Comparison of ENCODE assay signal across 13 cellular contexts in the genomic region with DNA sequence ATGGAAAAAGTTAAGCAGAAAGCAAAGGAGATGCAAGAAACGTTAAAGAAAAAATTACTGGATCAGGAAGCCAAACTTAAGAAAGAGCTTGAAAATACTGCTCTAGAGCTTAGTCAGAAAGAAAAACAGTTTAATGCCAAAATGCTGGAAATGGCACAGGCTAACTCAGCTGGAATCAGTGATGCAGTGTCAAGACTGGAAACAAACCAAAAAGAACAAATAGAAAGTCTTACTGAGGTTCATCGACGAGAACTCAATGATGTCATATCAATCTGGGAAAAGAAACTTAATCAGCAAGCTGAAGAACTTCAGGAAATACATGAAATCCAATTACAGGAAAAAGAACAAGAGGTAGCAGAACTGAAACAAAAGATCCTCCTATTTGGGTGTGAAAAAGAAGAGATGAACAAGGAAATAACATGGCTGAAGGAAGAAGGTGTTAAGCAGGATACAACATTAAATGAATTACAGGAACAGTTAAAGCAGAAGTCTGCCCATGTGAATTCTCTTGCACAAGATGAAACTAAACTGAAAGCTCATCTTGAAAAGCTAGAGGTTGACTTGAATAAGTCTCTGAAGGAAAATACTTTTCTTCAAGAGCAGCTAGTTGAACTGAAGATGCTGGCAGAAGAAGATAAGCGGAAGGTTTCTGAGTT.
A peak's percentile ranks its signal among the peaks of the same experiment; 100 is the strongest.
DNase-seq lines count a peak whose midpoint lies in the region; ATAC-seq, FAIRE-seq and TF ChIP-seq lines count a peak whose summit lies in the region.
"Had no signal": no experiment of that assay in that cellular context is flagged by ENCODE, and none has a peak within 500 bp of the region (broad histone marks: within the 10 kb centered on the region; RNA-seq: fewer than 3 reads in every experiment).

No MANE protein-coding gene starts in this region.

- CTCF ChIA-PET in activated CD8-positive, alpha-beta T cell treated with anti-CD3 and anti-CD28 coated beads for 36 hours (lab: Charles Lee), result interaction anchor here (1.0 to 2.4 kb wide), 2 partner anchors 13 to 16 kb away, joined by 3 to 6 read pairs; no protein-coding TSS in a partner anchor
- CTCF ChIA-PET in activated CD8-positive, alpha-beta T cell treated with anti-CD3 and anti-CD28 coated beads, Interleukin-2, amount 10 ng/mL, durations not matched to agents 7 days and 5 days (lab: Charles Lee), result interaction anchor here (1.3 kb wide), 2 partner anchors 16 kb away, joined by 3 read pairs; no protein-coding TSS in a partner anchor
- CTCF ChIA-PET in A673 (lab: Charles Lee), result no interaction called here

- H3K9me3 Mint-ChIP-seq in activated CD8-positive, alpha-beta T cell treated with anti-CD3 and anti-CD28 coated beads for 36 hours, result no peaks in the 10 kb centered on the region
- no peaks in the 10 kb centered on the region for H3K9me3 Mint-ChIP-seq in activated CD8-positive, alpha-beta T cell treated with anti-CD3 and anti-CD28 coated beads, Interleukin-2, amount 10 ng/mL, durations not matched to agents 7 days and 5 days (ENCODE audit: insufficient read depth)
- H3K9me3 Mint-ChIP-seq in astrocyte (ENCODE audit: unreplicated experiment), result no peaks in the 10 kb centered on the region
- no peaks in the 10 kb centered on the region for H3K9me3 Mint-ChIP-seq in stimulated activated memory B cell treated with anti-CD40 and anti-IgM and Interleukin-4, amounts not matched to agents 10 μg/mL and 1 μg/mL and 100 μg/mL, for 72 hours
- H3K9me3 Mint-ChIP-seq: activated naive CD8-positive, alpha-beta T cell treated with anti-CD3 and anti-CD28 coated beads, Interleukin-2, amount 10 ng/mL, durations not matched to agents 7 days and 5 days had no signal

- H3K4me1 ChIP-seq in astrocyte (ENCODE audit: insufficient read depth, low read length) (no peaks in the 10 kb centered on the region), mucosa of descending colon (ENCODE audit: low read depth) (no peaks in the 10 kb centered on the region), breast epithelium (no peaks in the 10 kb centered on the region), A673 (ENCODE audit: insufficient read depth, low read length, poor library complexity, severe bottlenecking) (no peaks in the 10 kb centered on the region)

- no peak overlapping the region for H3K27ac ChIP-seq in astrocyte (ENCODE audit: low read depth, low read length)
- no peak overlapping the region for H3K27ac ChIP-seq in breast epithelium
- H3K27ac ChIP-seq in A673 (ENCODE audit: low read depth, low read length, poor library complexity, severe bottlenecking), result no peak overlapping the region

- peaks cover 55% of the 10 kb centered on the region for H3K36me3 ChIP-seq in astrocyte (ENCODE audit: insufficient read depth, low read length)
- peaks cover 7% of the 10 kb centered on the region for H3K36me3 ChIP-seq in mucosa of descending colon (ENCODE audit: low read depth)
- H3K36me3 ChIP-seq in breast epithelium, result no peaks in the 10 kb centered on the region
- H3K36me3 ChIP-seq in A673 (ENCODE audit: insufficient read depth, low read length, poor library complexity, severe bottlenecking), result peaks cover 57% of the 10 kb centered on the region

- no peaks in the 10 kb centered on the region for H3K9me3 ChIP-seq in astrocyte (ENCODE audit: insufficient read depth, low read depth, low read length)
- H3K9me3 ChIP-seq in mucosa of descending colon, result no peaks in the 10 kb centered on the region
- H3K9me3 ChIP-seq in breast epithelium, result no peaks in the 10 kb centered on the region
- H3K9me3 ChIP-seq in A673 (ENCODE audit: low read depth, low read length, poor library complexity, severe bottlenecking), result no peaks in the 10 kb centered on the region

- no peak overlapping the region for H3K4me2 ChIP-seq in astrocyte (ENCODE audit: low read length)

- H3K4me3 ChIP-seq in astrocyte (ENCODE audit: insufficient read depth, low read depth, low read length) (no peak overlapping the region), mucosa of descending colon (no peak overlapping the region), breast epithelium (no peak overlapping the region), A673 (ENCODE audit: low read depth, low read length, poor library complexity, severe bottlenecking) (no peak overlapping the region)

- no peak for DNase-seq in activated CD8-positive, alpha-beta T cell treated with anti-CD3 and anti-CD28 coated beads for 36 hours
- DNase-seq in activated CD8-positive, alpha-beta T cell treated with anti-CD3 and anti-CD28 coated beads, Interleukin-2, amount 10 ng/mL, durations not matched to agents 7 days and 5 days, result no peak
- DNase-seq in astrocyte (ENCODE audit: low read depth), result peak; percentile 81
- DNase-seq in kidney tubule cell (ENCODE audit: low spot score), result peak; percentile 20
- DNase-seq in mucosa of descending colon, result no peak
- DNase-seq in breast epithelium (ENCODE audit: low spot score in 2 of 2), result no peak
- DNase-seq in A673 (ENCODE audit: low spot score), result no peak
- DNase-seq: activated naive CD8-positive, alpha-beta T cell treated with anti-CD3 and anti-CD28 coated beads, Interleukin-2, amount 10 ng/mL, durations not matched to agents 7 days and 5 days; NCI-H1048; stimulated activated CD8-positive, alpha-beta memory T cell treated with anti-CD3 and anti-CD28 coated beads, Interleukin-4, amount 100 ng/mL, for 48 hours had no signal

- H3K9ac ChIP-seq in astrocyte (ENCODE audit: low read length), result no peak overlapping the region

- no peak overlapping the region for H3K4me3 Mint-ChIP-seq in activated CD8-positive, alpha-beta T cell treated with anti-CD3 and anti-CD28 coated beads for 36 hours
- H3K4me3 Mint-ChIP-seq in activated CD8-positive, alpha-beta T cell treated with anti-CD3 and anti-CD28 coated beads, Interleukin-2, amount 10 ng/mL, durations not matched to agents 7 days and 5 days, result no peak overlapping the region
- no peak overlapping the region for H3K4me3 Mint-ChIP-seq in astrocyte (ENCODE audit: unreplicated experiment)
- H3K4me3 Mint-ChIP-seq in stimulated activated memory B cell treated with anti-CD40 and anti-IgM and Interleukin-4, amounts not matched to agents 10 μg/mL and 1 μg/mL and 100 μg/mL, for 72 hours, result no peak overlapping the region
- H3K4me3 Mint-ChIP-seq: activated naive CD8-positive, alpha-beta T cell treated with anti-CD3 and anti-CD28 coated beads, Interleukin-2, amount 10 ng/mL, durations not matched to agents 7 days and 5 days had no signal

- peak overlapping the region; percentile 40 for H3K27ac Mint-ChIP-seq in activated CD8-positive, alpha-beta T cell treated with anti-CD3 and anti-CD28 coated beads for 36 hours
- H3K27ac Mint-ChIP-seq in activated CD8-positive, alpha-beta T cell treated with anti-CD3 and anti-CD28 coated beads, Interleukin-2, amount 10 ng/mL, durations not matched to agents 7 days and 5 days, result no peak overlapping the region
- H3K27ac Mint-ChIP-seq in astrocyte (ENCODE audit: unreplicated experiment), result peak overlapping the region; percentile 10
- peak overlapping the region; percentile 33 for H3K27ac Mint-ChIP-seq in stimulated activated memory B cell treated with anti-CD40 and anti-IgM and Interleukin-4, amounts not matched to agents 10 μg/mL and 1 μg/mL and 100 μg/mL, for 72 hours
- H3K27ac Mint-ChIP-seq: activated naive CD8-positive, alpha-beta T cell treated with anti-CD3 and anti-CD28 coated beads, Interleukin-2, amount 10 ng/mL, durations not matched to agents 7 days and 5 days had no signal

- no peak for ATAC-seq in activated CD8-positive, alpha-beta T cell treated with anti-CD3 and anti-CD28 coated beads for 36 hours
- no peak for ATAC-seq in activated CD8-positive, alpha-beta T cell treated with anti-CD3 and anti-CD28 coated beads, Interleukin-2, amount 10 ng/mL, durations not matched to agents 7 days and 5 days
- no peak for ATAC-seq in stimulated activated memory B cell treated with anti-CD40 and anti-IgM and Interleukin-4, amounts not matched to agents 10 μg/mL and 1 μg/mL and 100 μg/mL, for 72 hours
- ATAC-seq in mucosa of descending colon, result no peak
- ATAC-seq: esophagus mucosa had no signal

- peaks cover 6% of the 10 kb centered on the region for H4K20me1 ChIP-seq in astrocyte (ENCODE audit: insufficient read depth, low read length)

- intact Hi-C loops in activated CD8-positive, alpha-beta T cell treated with anti-CD3 and anti-CD28 coated beads for 36 hours (cut with micrococcal nuclease), result no loop called here
- intact Hi-C loops in mucosa of descending colon (cut with DNase I, micrococcal nuclease) (no loop called here), breast epithelium (cut with DNase I; ENCODE audit: low total_unique reads) (no loop called here), A673 (cut with micrococcal nuclease; ENCODE audit: unreplicated experiment) (no loop called here)

- H3K27me3 ChIP-seq in astrocyte (ENCODE audit: insufficient read depth, low read length) (no peaks in the 10 kb centered on the region), breast epithelium (no peaks in the 10 kb centered on the region), A673 (replicated peaks; ENCODE audit: insufficient read depth, low read depth, low read length, poor library complexity) (no peaks in the 10 kb centered on the region)

- H3K4me1 Mint-ChIP-seq in activated CD8-positive, alpha-beta T cell treated with anti-CD3 and anti-CD28 coated beads for 36 hours (ENCODE audit: low read depth), result peaks cover 25% of the 10 kb centered on the region
- H3K4me1 Mint-ChIP-seq in activated CD8-positive, alpha-beta T cell treated with anti-CD3 and anti-CD28 coated beads, Interleukin-2, amount 10 ng/mL, durations not matched to agents 7 days and 5 days (ENCODE audit: low read depth), result no peaks in the 10 kb centered on the region
- H3K4me1 Mint-ChIP-seq in astrocyte (ENCODE audit: low read depth, unreplicated experiment), result peaks cover 13% of the 10 kb centered on the region
- H3K4me1 Mint-ChIP-seq in stimulated activated memory B cell treated with anti-CD40 and anti-IgM and Interleukin-4, amounts not matched to agents 10 μg/mL and 1 μg/mL and 100 μg/mL, for 72 hours, result no peaks in the 10 kb centered on the region

- no TSS peak for BruUV-seq in A673 (replicated peaks; lab: Mats Ljungman, UMichigan)

- H3K36me3 Mint-ChIP-seq in activated CD8-positive, alpha-beta T cell treated with anti-CD3 and anti-CD28 coated beads for 36 hours (ENCODE audit: low read depth), result peaks cover 65% of the 10 kb centered on the region
- peaks cover 71% of the 10 kb centered on the region for H3K36me3 Mint-ChIP-seq in activated CD8-positive, alpha-beta T cell treated with anti-CD3 and anti-CD28 coated beads, Interleukin-2, amount 10 ng/mL, durations not matched to agents 7 days and 5 days (ENCODE audit: low read depth)
- H3K36me3 Mint-ChIP-seq in astrocyte (ENCODE audit: low read depth, unreplicated experiment), result peaks cover 10% of the 10 kb centered on the region
- H3K36me3 Mint-ChIP-seq in stimulated activated memory B cell treated with anti-CD40 and anti-IgM and Interleukin-4, amounts not matched to agents 10 μg/mL and 1 μg/mL and 100 μg/mL, for 72 hours, result peaks cover 85% of the 10 kb centered on the region

- POLR2A ChIA-PET in activated CD8-positive, alpha-beta T cell treated with anti-CD3 and anti-CD28 coated beads for 36 hours (lab: Charles Lee), result no interaction called here
- POLR2A ChIA-PET in activated CD8-positive, alpha-beta T cell treated with anti-CD3 and anti-CD28 coated beads, Interleukin-2, amount 10 ng/mL, durations not matched to agents 7 days and 5 days (lab: Charles Lee), result no interaction called here
- POLR2A ChIA-PET in A673 (lab: Charles Lee; ENCODE audit: low non-redundant PET), result no interaction called here

- H2AFZ ChIP-seq in astrocyte (ENCODE audit: low read depth, low read length), result no peak overlapping the region

- no peak for FAIRE-seq in astrocyte (lab: Jason Lieb, UNC)
- FAIRE-seq: H1 had no signal

- no peak for TF ChIP-seq POLR2A in breast epithelium (IDR thresholded peaks at IDR 0.05)

- no peak for TF ChIP-seq CTCF in activated CD8-positive, alpha-beta T cell treated with anti-CD3 and anti-CD28 coated beads for 36 hours (IDR thresholded peaks at IDR 0.05)
- TF ChIP-seq CTCF in astrocyte (IDR thresholded peaks at IDR 0.05; ENCODE audit: insufficient read depth, low read depth, low read length) (no peak), mucosa of descending colon (IDR thresholded peaks at IDR 0.05) (no peak), breast epithelium (IDR thresholded peaks at IDR 0.05) (no peak), A673 (conservative IDR thresholded peaks at IDR 0.05; ENCODE audit: low read depth, low read length) (no peak)

- H3K27me3 Mint-ChIP-seq in activated CD8-positive, alpha-beta T cell treated with anti-CD3 and anti-CD28 coated beads for 36 hours, result no peaks in the 10 kb centered on the region
- H3K27me3 Mint-ChIP-seq in activated CD8-positive, alpha-beta T cell treated with anti-CD3 and anti-CD28 coated beads, Interleukin-2, amount 10 ng/mL, durations not matched to agents 7 days and 5 days (ENCODE audit: low read depth), result no peaks in the 10 kb centered on the region
- no peaks in the 10 kb centered on the region for H3K27me3 Mint-ChIP-seq in astrocyte (ENCODE audit: low read depth, unreplicated experiment)
- no peaks in the 10 kb centered on the region for H3K27me3 Mint-ChIP-seq in stimulated activated memory B cell treated with anti-CD40 and anti-IgM and Interleukin-4, amounts not matched to agents 10 μg/mL and 1 μg/mL and 100 μg/mL, for 72 hours
- H3K27me3 Mint-ChIP-seq: activated naive CD8-positive, alpha-beta T cell treated with anti-CD3 and anti-CD28 coated beads, Interleukin-2, amount 10 ng/mL, durations not matched to agents 7 days and 5 days had no signal

- no peaks in the 10 kb centered on the region for H3K79me2 ChIP-seq in astrocyte (ENCODE audit: insufficient read depth, low read length)

Comparison
In these comparisons a context has a peak if more than half of its experiments do, and no peak if none do; other contexts are left out.
1. DNase-seq: peak in astrocyte (single experiment) and kidney tubule cell (single experiment); none in activated CD8-positive, alpha-beta T cell treated with anti-CD3 and anti-CD28 coated beads for 36 hours (single experiment), activated CD8-positive, alpha-beta T cell treated with anti-CD3 and anti-CD28 coated beads, Interleukin-2, amount 10 ng/mL, durations not matched to agents 7 days and 5 days (single experiment), mucosa of descending colon (0 of 3), breast epithelium (0 of 2) and A673 (single experiment).